ENCODE assay signal across 7 cellular contexts in genomic region chr15:50148362-50148963, GRCh38. TPM values are rescaled to one million over a fixed set of nuclear protein-coding genes. Genes with fewer than 3 reads are reported as not detected.
A peak's percentile ranks its signal among the peaks of the same experiment; 100 is the strongest.
DNase-seq lines count a peak whose midpoint lies in the region; ATAC-seq and TF ChIP-seq lines count a peak whose summit lies in the region.

No MANE protein-coding gene starts in this region.

- TF ChIP-seq CTCF in GM23338 (conservative IDR thresholded peaks at IDR 0.05; ENCODE audit: low read depth in 2 of 2) = peak; percentile 53 to 91
- peak; percentile 86 for TF ChIP-seq CTCF in retinal pigment epithelial cell (conservative IDR thresholded peaks at IDR 0.05; ENCODE audit: low read depth, low read length)

- peaks cover 3% of the 10 kb centered on the region for H3K27me3 Mint-ChIP-seq in GM23338 (ENCODE audit: insufficient read depth, low read depth, poor library complexity)
- no peaks in the 10 kb centered on the region for H3K27me3 Mint-ChIP-seq in natural killer cell treated with Interleukin-12 subunit alpha and Interleukin-12 subunit beta and Interleukin-15 and Interleukin-18, amount 100 ng/mL, for 72 hours

- H3K79me2 ChIP-seq in GM23338 (replicated peaks; ENCODE audit: insufficient read depth) = no peaks in the 10 kb centered on the region

- no peaks in the 10 kb centered on the region for H3K36me3 ChIP-seq in GM23338 (ENCODE audit: insufficient read depth)
- H3K36me3 ChIP-seq in NT2/D1 (ENCODE audit: insufficient read depth, insufficient read length, low read length) = no peaks in the 10 kb centered on the region

- H3K27me3 ChIP-seq in GM23338 (ENCODE audit: insufficient read depth) = no peaks in the 10 kb centered on the region
- H3K27me3 ChIP-seq in NT2/D1 (ENCODE audit: insufficient read depth, insufficient read length) = no peaks in the 10 kb centered on the region

- no peaks in the 10 kb centered on the region for H4K20me1 ChIP-seq in GM23338 (replicated peaks; ENCODE audit: insufficient read depth)

- no peaks in the 10 kb centered on the region for H3K9me3 Mint-ChIP-seq in GM23338
- peaks cover 3% of the 10 kb centered on the region for H3K9me3 Mint-ChIP-seq in natural killer cell treated with Interleukin-12 subunit alpha and Interleukin-12 subunit beta and Interleukin-15 and Interleukin-18, amount 100 ng/mL, for 72 hours

- peak; percentile 94 for ATAC-seq in GM23338
- ATAC-seq in HG03565 (IDR thresholded peaks at IDR 0.05; ENCODE audit: unreplicated experiment) = no peak
- no peak for ATAC-seq in GM19455 (IDR thresholded peaks at IDR 0.05; ENCODE audit: unreplicated experiment)
- ATAC-seq in natural killer cell treated with Interleukin-12 subunit alpha and Interleukin-12 subunit beta and Interleukin-15 and Interleukin-18, amount 100 ng/mL, for 72 hours = no peak

- no peak overlapping the region for H3K4me2 ChIP-seq in GM23338

- no peak overlapping the region for H3K4me3 ChIP-seq in GM23338
- H3K4me3 ChIP-seq in NT2/D1 (ENCODE audit: insufficient read length, low read depth) = no peak overlapping the region
- H3K4me3 ChIP-seq in retinal pigment epithelial cell (ENCODE audit: low read length) = no peak overlapping the region

- no peaks in the 10 kb centered on the region for H3K9me3 ChIP-seq in NT2/D1 (ENCODE audit: insufficient read depth, low read length)

- H3K4me3 Mint-ChIP-seq in GM23338 = no peak overlapping the region
- no peak overlapping the region for H3K4me3 Mint-ChIP-seq in natural killer cell treated with Interleukin-12 subunit alpha and Interleukin-12 subunit beta and Interleukin-15 and Interleukin-18, amount 100 ng/mL, for 72 hours

- H3K9ac ChIP-seq in NT2/D1 (ENCODE audit: insufficient read length, low read depth) = no peak overlapping the region

- DNase-seq in GM23338 (ENCODE audit: low spot score) = peak; percentile 84
- peak; percentile 70 for DNase-seq in NT2/D1 (ENCODE audit: low read depth, low spot score)
- no peak for DNase-seq in epithelial cell of prostate (ENCODE audit: low read depth, low spot score)
- peak; percentile 85 for DNase-seq in retinal pigment epithelial cell (ENCODE audit: low read depth)
- no peak for DNase-seq in natural killer cell treated with Interleukin-12 subunit alpha and Interleukin-12 subunit beta and Interleukin-15 and Interleukin-18, amount 100 ng/mL, for 72 hours (ENCODE audit: low spot score)

- H3F3A ChIP-seq in GM23338 (replicated peaks; ENCODE audit: low read depth) = no peaks in the 10 kb centered on the region

- no peaks in the 10 kb centered on the region for H3K4me1 ChIP-seq in GM23338 (ENCODE audit: insufficient read depth)
- no peaks in the 10 kb centered on the region for H3K4me1 ChIP-seq in NT2/D1 (ENCODE audit: insufficient read depth, insufficient read length)

- no peaks in the 10 kb centered on the region for H3K9me2 ChIP-seq in GM23338 (ENCODE audit: insufficient read depth)

- H3K27ac ChIP-seq in GM23338 (ENCODE audit: low read depth) = no peak overlapping the region
- H3K27ac ChIP-seq in epithelial cell of prostate = peak overlapping the region; percentile 39

- no peaks in the 10 kb centered on the region for H3K4me1 Mint-ChIP-seq in GM23338
- peaks cover 22 to 35% of the 10 kb centered on the region in 2 donors for H3K4me1 Mint-ChIP-seq in natural killer cell treated with Interleukin-12 subunit alpha and Interleukin-12 subunit beta and Interleukin-15 and Interleukin-18, amount 100 ng/mL, for 72 hours (ENCODE audit: low read depth in 2 of 2)

- no peaks in the 10 kb centered on the region for H3K36me3 Mint-ChIP-seq in GM23338 (ENCODE audit: low read depth)
- peaks cover 15% of the 10 kb centered on the region for H3K36me3 Mint-ChIP-seq in natural killer cell treated with Interleukin-12 subunit alpha and Interleukin-12 subunit beta and Interleukin-15 and Interleukin-18, amount 100 ng/mL, for 72 hours

- no peak overlapping the region for H2AFZ ChIP-seq in GM23338

- H3K27ac Mint-ChIP-seq in GM23338 = no peak overlapping the region
- H3K27ac Mint-ChIP-seq in natural killer cell treated with Interleukin-12 subunit alpha and Interleukin-12 subunit beta and Interleukin-15 and Interleukin-18, amount 100 ng/mL, for 72 hours = peak overlapping the region in 1 of 2 donors; percentile 30

TF ChIP-seq in GM23338, 12 proteins besides CTCF, POLR2A, EP300 and RAD21 (continues in another document):
- no peak for TF ChIP-seq REST (IDR thresholded peaks at IDR 0.05; ENCODE audit: unreplicated experiment)

RNA-seq across cellular contexts. Expression of gene ATP8B4, which starts 29.4 kb away (rescaled TPM):
- total RNA-seq in GM23338 (2014; rRNA removed; shearing (Covaris generic)) = 0.24 and 4.5 TPM in 2 replicates
- 0.07 TPM in 1 of 2 replicates, not detected in the other for polyA plus RNA-seq in GM23338 (2016; fragmentation: Nextera tagmentation; extraction: Ambion mirVana)
- total RNA-seq in natural killer cell treated with Interleukin-12 subunit alpha and Interleukin-12 subunit beta and Interleukin-15 and Interleukin-18, amount 100 ng/mL, for 72 hours = 100 to 1,000 TPM; 273 to 296 TPM

RNA-seq across cellular contexts. Expression of gene SLC27A2, which starts 33.5 kb away (rescaled TPM):
- total RNA-seq in GM23338 (2014; rRNA removed; shearing (Covaris generic)) = 7.5 and 9.4 TPM in 2 replicates
- polyA plus RNA-seq in GM23338 (2016; fragmentation: Nextera tagmentation; extraction: Ambion mirVana) = 2.1 and 2.8 TPM in 2 replicates
- total RNA-seq in natural killer cell treated with Interleukin-12 subunit alpha and Interleukin-12 subunit beta and Interleukin-15 and Interleukin-18, amount 100 ng/mL, for 72 hours = 10 to 100 TPM; 72.6 to 77.6 TPM

Comparison
In these comparisons a context has a peak if more than half of its experiments do, and no peak if none do; other contexts are left out.
1. DNase-seq: peak in GM23338 (single experiment), NT2/D1 (single experiment) and retinal pigment epithelial cell (single experiment); none in epithelial cell of prostate (single experiment) and natural killer cell treated with Interleukin-12 subunit alpha and Interleukin-12 subunit beta and Interleukin-15 and Interleukin-18, amount 100 ng/mL, for 72 hours (single experiment).
2. RNA of gene ATP8B4, which starts 29.4 kb away (total RNA-seq): 273 to 296 TPM in natural killer cell treated with Interleukin-12 subunit alpha and Interleukin-12 subunit beta and Interleukin-15 and Interleukin-18, amount 100 ng/mL, for 72 hours; 0.24 to 4.5 TPM in GM23338; every median in the first group is over 10 times any median in the second.